Comparison of ENCODE assay signal across 2 cellular contexts in genomic region chr1:179877586-179878265, GRCh38.
TF ChIP-seq lines count a peak whose summit lies in the region.

TSS of gene TOR1AIP2 (minus strand) at chr1:179877803. CDS start at chr1:179852665, 25,138 bp downstream.

TF ChIP-seq in HEK293, 187 proteins besides CTCF, POLR2A, EP300 and RAD21 (continued from another document and continues in another):
- TF ChIP-seq ZSCAN16 (tag by site-specific recombination; IDR thresholded peaks at IDR 0.05) (no peak), ZNF600 (tag by site-specific recombination; IDR thresholded peaks at IDR 0.05) (peak; percentile 95), ZNF324 (tag by site-specific recombination; IDR thresholded peaks at IDR 0.05) (no peak), ZNF513 (tag by site-specific recombination; IDR thresholded peaks at IDR 0.05) (no peak), ZNF391 (tag by site-specific recombination; IDR thresholded peaks at IDR 0.05; ENCODE audit: borderline replicate concordance, low read depth) (no peak), SCRT1 (tag by site-specific recombination; IDR thresholded peaks at IDR 0.05; ENCODE audit: borderline replicate concordance) (no peak), ZNF548 (tag by site-specific recombination; IDR thresholded peaks at IDR 0.05) (no peak), ZNF121 (tag by site-specific recombination; IDR thresholded peaks at IDR 0.05) (no peak), ZNF449 (tag by site-specific recombination; IDR thresholded peaks at IDR 0.05) (no peak), ZNF670 (tag by site-specific recombination; IDR thresholded peaks at IDR 0.05; ENCODE audit: low read depth) (no peak), ZNF19 (tag by site-specific recombination; IDR thresholded peaks at IDR 0.05; ENCODE audit: low read depth) (no peak), ZNF274 (IDR thresholded peaks at IDR 0.05; ENCODE audit: low read length) (no peak), ZNF274 (tag by site-specific recombination; IDR thresholded peaks at IDR 0.05; ENCODE audit: borderline replicate concordance) (no peak), ZNF629 (tag by site-specific recombination; IDR thresholded peaks at IDR 0.05) (peak; percentile 74), ZNF157 (tag by site-specific recombination; IDR thresholded peaks at IDR 0.05) (no peak), ZBTB26 (tag by site-specific recombination; optimal IDR thresholded peaks at IDR 0.05) (peak; percentile 12), ZNF114 (tag by site-specific recombination; IDR thresholded peaks at IDR 0.05) (no peak), RBAK (tag by site-specific recombination; IDR thresholded peaks at IDR 0.05) (no peak), ZNF16 (tag by site-specific recombination; IDR thresholded peaks at IDR 0.05; ENCODE audit: low read depth) (no peak), ZBTB20 (tag by site-specific recombination; IDR thresholded peaks at IDR 0.05) (no peak; the same call in 1 of the 2 replicates), ZNF701 (tag by site-specific recombination; IDR thresholded peaks at IDR 0.05) (no peak), HIC1 (tag by site-specific recombination; IDR thresholded peaks at IDR 0.05) (peak; percentile 29; the same call in 1 of the 2 replicates), ZNF623 (tag by site-specific recombination; IDR thresholded peaks at IDR 0.05) (no peak), ZNF292 (tag by site-specific recombination; IDR thresholded peaks at IDR 0.05; ENCODE audit: borderline replicate concordance, low read depth) (no peak), ATF2 (tag by site-specific recombination; IDR thresholded peaks at IDR 0.05; ENCODE audit: low read depth) (peak; percentile 63)

TF ChIP-seq in SK-N-SH, 30 proteins besides CTCF, POLR2A, EP300 and RAD21 (continued from another document):
- TF ChIP-seq ZBTB33 (IDR thresholded peaks at IDR 0.05; ENCODE audit: borderline replicate concordance, low read depth) (no peak), PBX3 (IDR thresholded peaks at IDR 0.05) (0 out of 2 replicates have a peak, but pooled peaks have one; percentile 40), GABPA (IDR thresholded peaks at IDR 0.05; ENCODE audit: low read depth) (peak; percentile 94)
